Comparison of ENCODE assay signal across 29 cellular contexts in the genomic region with DNA sequence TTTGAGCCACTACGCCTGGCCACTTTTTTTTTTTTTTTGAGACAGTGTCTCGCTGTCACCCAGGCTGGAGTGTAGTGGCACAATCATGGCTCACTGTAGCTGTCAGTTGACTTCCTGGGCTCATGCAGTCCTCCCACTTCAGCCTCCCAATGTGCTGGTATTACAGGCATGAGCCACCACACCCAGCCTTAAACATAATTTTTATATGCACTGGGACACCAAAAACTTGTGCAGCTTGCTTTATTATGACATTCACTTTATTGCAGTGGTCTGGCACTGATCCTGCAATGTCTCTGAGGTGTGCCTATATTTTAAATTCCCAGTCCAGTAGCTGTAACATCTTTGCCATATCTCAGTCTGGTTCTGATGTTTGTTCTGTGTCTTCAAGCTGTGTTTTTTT.
"Had no signal": no experiment of that assay in that cellular context is flagged by ENCODE, and none has a peak within 500 bp of the region (broad histone marks: within the 10 kb centered on the region; RNA-seq: fewer than 3 reads in every experiment).

No MANE protein-coding gene starts in this region.

- H3K9me3 ChIP-seq: gastroesophageal sphincter, heart left ventricle, left lung, prostate gland, right atrium auricular region, thyroid gland had no signal

- H3K4me1 ChIP-seq: foreskin keratinocyte, gastroesophageal sphincter, heart left ventricle, left lung, parathyroid adenoma, prostate gland, right atrium auricular region, thyroid gland had no signal

- H3K9ac ChIP-seq: neural progenitor cell, parathyroid adenoma had no signal

- ATAC-seq: esophagus mucosa; foreskin keratinocyte; gastroesophageal sphincter; heart left ventricle; left lung; naive thymus-derived CD4-positive, alpha-beta T cell; sciatic nerve; stimulated activated naive CD8-positive, alpha-beta T cell treated with anti-CD3 and anti-CD28 coated beads, Interleukin-15, amount 100 ng/mL, for 72 hours had no signal

- H3K4me1 Mint-ChIP-seq: mesothelial cell of epicardium, nephron, neural progenitor cell had no signal

- H2AFZ ChIP-seq: hepatocyte, neural progenitor cell, parathyroid adenoma had no signal

- H3K27me3 ChIP-seq: foreskin keratinocyte, gastroesophageal sphincter, heart left ventricle, hepatocyte, left lung, neural progenitor cell, right atrium auricular region, thyroid gland had no signal

- DNase-seq: effector CD8-positive, alpha-beta T cell; endodermal cell; foreskin keratinocyte; heart left ventricle; kidney; left lung; mesenchymal stem cell; naive thymus-derived CD4-positive, alpha-beta T cell; stimulated activated CD4-positive, alpha-beta T cell treated with anti-CD3 and anti-CD28 coated beads, Interleukin-12 subunit alpha, Interleukin-12 subunit beta, amount 100 ng/mL, for 4 hours; stimulated activated CD4-positive, alpha-beta T cell treated with anti-CD3 and anti-CD28 coated beads, Interleukin-1b, Interleukin-23, amount 100 ng/mL, for 48 hours; stimulated activated CD4-positive, alpha-beta T cell treated with anti-CD3 and anti-CD28 coated beads, Interleukin-4, amount 100 ng/mL, for 1 hour; stimulated activated CD8-positive, alpha-beta memory T cell treated with anti-CD3 and anti-CD28 coated beads, Interleukin-4, amount 100 ng/mL, for 48 hours; stimulated activated naive CD4-positive, alpha-beta T cell; stimulated activated naive CD8-positive, alpha-beta T cell treated with anti-CD3 and anti-CD28 coated beads, Interleukin-15, amount 100 ng/mL, for 72 hours; thyroid gland had no signal

- H3K36me3 ChIP-seq: prostate gland, thyroid gland had no signal

- H3K4me3 ChIP-seq: gastroesophageal sphincter, heart left ventricle, hepatocyte, left lung, neural progenitor cell, prostate gland, right atrium auricular region, smooth muscle cell, thyroid gland had no signal

- H3K9me3 Mint-ChIP-seq: dendritic cell treated with granulocyte-macrophage colony-stimulating factor and Interleukin-4, amounts not matched to agents 40 ng/mL and 50 ng/mL, for 4 days; endodermal cell; nephron; neural progenitor cell; stimulated activated naive CD8-positive, alpha-beta T cell treated with anti-CD3 and anti-CD28 coated beads, Interleukin-15, amount 100 ng/mL, for 72 hours; type B pancreatic cell had no signal

- H3K4me3 Mint-ChIP-seq: dendritic cell treated with granulocyte-macrophage colony-stimulating factor and Interleukin-4, amounts not matched to agents 40 ng/mL and 50 ng/mL, for 4 days; endodermal cell; mesothelial cell of epicardium; naive thymus-derived CD4-positive, alpha-beta T cell; nephron; neural progenitor cell; stimulated activated naive CD8-positive, alpha-beta T cell treated with anti-CD3 and anti-CD28 coated beads, Interleukin-15, amount 100 ng/mL, for 72 hours; type B pancreatic cell had no signal

- H3K27ac ChIP-seq: epithelial cell of prostate, foreskin keratinocyte, gastroesophageal sphincter, heart left ventricle, hepatocyte, left lung, neural progenitor cell, parathyroid adenoma, prostate gland, right atrium auricular region, thyroid gland had no signal

- H3K27ac Mint-ChIP-seq: dendritic cell treated with granulocyte-macrophage colony-stimulating factor and Interleukin-4, amounts not matched to agents 40 ng/mL and 50 ng/mL, for 4 days; mesothelial cell of epicardium; nephron; neural progenitor cell; stimulated activated naive CD8-positive, alpha-beta T cell treated with anti-CD3 and anti-CD28 coated beads, Interleukin-15, amount 100 ng/mL, for 72 hours; type B pancreatic cell had no signal

- H3K27me3 Mint-ChIP-seq: dendritic cell treated with granulocyte-macrophage colony-stimulating factor and Interleukin-4, amounts not matched to agents 40 ng/mL and 50 ng/mL, for 4 days; naive thymus-derived CD4-positive, alpha-beta T cell; stimulated activated naive CD8-positive, alpha-beta T cell treated with anti-CD3 and anti-CD28 coated beads, Interleukin-15, amount 100 ng/mL, for 72 hours; type B pancreatic cell had no signal

- H3K4me2 ChIP-seq: hepatocyte, neural progenitor cell, smooth muscle cell had no signal
